24 cellular contexts compared by ENCODE assay signal in the genomic region with DNA sequence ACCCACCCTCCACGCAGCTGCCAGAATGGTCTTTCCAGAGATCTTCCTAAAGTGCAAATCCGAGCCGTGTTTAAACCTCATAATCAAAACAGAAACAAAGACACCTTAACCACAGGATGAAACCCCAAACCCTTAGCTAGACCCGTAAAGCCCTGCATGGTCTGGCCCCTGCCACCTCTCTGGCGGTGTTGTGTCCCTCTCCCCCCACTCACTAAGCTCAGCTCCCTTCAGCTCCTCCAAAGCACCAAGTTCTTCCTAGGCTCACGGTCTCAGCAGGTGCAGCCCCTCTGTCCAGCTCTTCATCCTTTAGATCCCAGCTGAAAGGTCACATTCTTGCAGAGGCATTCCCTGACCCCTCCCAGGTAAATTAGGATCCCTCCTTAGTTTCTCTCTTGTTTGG. TPM values are rescaled to one million over a fixed set of nuclear protein-coding genes. Genes with fewer than 3 reads are reported as not detected.
DNase-seq lines count a peak whose midpoint lies in the region; TF ChIP-seq lines count a peak whose summit lies in the region.
"Had no signal": no experiment of that assay in that cellular context is flagged by ENCODE, and none has a peak within 500 bp of the region (broad histone marks: within the 10 kb centered on the region; RNA-seq: fewer than 3 reads in every experiment).

No MANE protein-coding gene starts in this region.

- H3K9me3 ChIP-seq in MM.1S (replicated peaks; ENCODE audit: insufficient read depth, low read length) (no peaks in the 10 kb centered on the region), sigmoid colon (no peaks in the 10 kb centered on the region), hepatocyte (ENCODE audit: low read depth) (no peaks in the 10 kb centered on the region)
- H3K9me3 ChIP-seq: BLaER1, HAP-1, right atrium auricular region, transverse colon had no signal

- H3K36me3 Mint-ChIP-seq in T-helper 1 cell treated with Interleukin-12 subunit alpha and Interleukin-12 subunit beta and Interleukin-4 antibody, amounts not matched to agents 30 μg/mL and 1 μg/mL, for 36 hours (ENCODE audit: low read depth) = no peaks in the 10 kb centered on the region
- no peaks in the 10 kb centered on the region for H3K36me3 Mint-ChIP-seq in endothelial cell (ENCODE audit: low read depth, unreplicated experiment)
- H3K36me3 Mint-ChIP-seq: stimulated activated memory B cell treated with anti-CD40 and anti-IgM and Interleukin-4, amounts not matched to agents 10 μg/mL and 1 μg/mL and 100 μg/mL, for 72 hours had no signal

- no peak overlapping the region for H2AFZ ChIP-seq in MM.1S (ENCODE audit: low read length)
- no peak overlapping the region for H2AFZ ChIP-seq in hepatocyte

- H3K27ac ChIP-seq in MM.1S (ENCODE audit: low read length) (no peak overlapping the region), sigmoid colon (peak overlapping the region; percentile 38 to 96 (median 90)), hepatocyte (no peak overlapping the region)
- H3K27ac ChIP-seq: BLaER1 had no signal

- H3K27ac Mint-ChIP-seq in T-helper 1 cell treated with Interleukin-12 subunit alpha and Interleukin-12 subunit beta and Interleukin-4 antibody, amounts not matched to agents 30 μg/mL and 1 μg/mL, for 36 hours = no peak overlapping the region
- H3K27ac Mint-ChIP-seq in endothelial cell (ENCODE audit: unreplicated experiment) = no peak overlapping the region
- H3K27ac Mint-ChIP-seq: activated T-cell treated with anti-CD3 and anti-CD28 coated beads, Interleukin-2, amount 50 U/mL, for 72 hours; stimulated activated memory B cell treated with anti-CD40 and anti-IgM and Interleukin-4, amounts not matched to agents 10 μg/mL and 1 μg/mL and 100 μg/mL, for 72 hours had no signal

- H4K20me1 ChIP-seq in MM.1S (ENCODE audit: insufficient read depth, low read length) (no peaks in the 10 kb centered on the region), hepatocyte (ENCODE audit: insufficient read depth, poor library complexity, severe bottlenecking) (no peaks in the 10 kb centered on the region)
- H4K20me1 ChIP-seq: BLaER1 had no signal

- TF ChIP-seq CTCF in MM.1S (IDR thresholded peaks at IDR 0.05; ENCODE audit: low read length) = no peak
- TF ChIP-seq CTCF in endothelial cell (IDR thresholded peaks at IDR 0.05; ENCODE audit: unreplicated experiment) = no peak
- TF ChIP-seq CTCF in sigmoid colon (IDR thresholded peaks at IDR 0.05) = no peak
- no peak for TF ChIP-seq CTCF in hepatocyte (IDR thresholded peaks at IDR 0.05; ENCODE audit: poor library complexity)

- DNase-seq in T-helper 1 cell (no peak), MM.1S (peak; percentile 36), endothelial cell (ENCODE audit: low spot score) (no peak), sigmoid colon (no peak), hepatocyte (ENCODE audit: low spot score) (no peak), NCI-H345 (lab: John Stamatoyannopoulos, UW) (no peak), AG20443 (ENCODE audit: low spot score) (no peak)
- DNase-seq: 8988T; activated CD8-positive, alpha-beta T cell treated with anti-CD3 and anti-CD28 coated beads, Interleukin-2, amount 10 ng/mL, durations not matched to agents 7 days and 5 days; activated T-cell treated with anti-CD3 and anti-CD28 coated beads, Interleukin-2, amount 50 U/mL, for 72 hours; central memory CD4-positive, alpha-beta T cell; DMS153; NCI-H1436; NCI-H2171; OCI-M1; SIG-M5; stimulated activated CD4-positive, alpha-beta T cell treated with anti-CD3 and anti-CD28 coated beads, Interleukin-15, amount 100 ng/mL, for 24 hours; transverse colon had no signal

- intact Hi-C loops in sigmoid colon (cut with DNase I) = no loop called here

- peaks cover 23% of the 10 kb centered on the region for H3K4me1 Mint-ChIP-seq in T-helper 1 cell treated with Interleukin-12 subunit alpha and Interleukin-12 subunit beta and Interleukin-4 antibody, amounts not matched to agents 30 μg/mL and 1 μg/mL, for 36 hours (ENCODE audit: low read depth)
- H3K4me1 Mint-ChIP-seq in endothelial cell (ENCODE audit: unreplicated experiment) = peaks cover 13% of the 10 kb centered on the region

- H3K4me3 ChIP-seq in MM.1S (ENCODE audit: low read length) = no peak overlapping the region
- no peak overlapping the region for H3K4me3 ChIP-seq in sigmoid colon
- no peak overlapping the region for H3K4me3 ChIP-seq in hepatocyte
- H3K4me3 ChIP-seq: BLaER1, HAP-1, right atrium auricular region, transverse colon had no signal

- H3F3A ChIP-seq in MM.1S (ENCODE audit: insufficient read depth, low read length) = peaks cover 19% of the 10 kb centered on the region

- H3K36me3 ChIP-seq in MM.1S (replicated peaks; ENCODE audit: insufficient read depth, low read length) (no peaks in the 10 kb centered on the region), sigmoid colon (no peaks in the 10 kb centered on the region), hepatocyte (replicated peaks; ENCODE audit: insufficient read depth, low read depth) (no peaks in the 10 kb centered on the region)
- H3K36me3 ChIP-seq: BLaER1, HAP-1, right atrium auricular region, transverse colon had no signal

- H3K4me1 ChIP-seq in MM.1S (ENCODE audit: low read length) = peaks cover 16% of the 10 kb centered on the region
- H3K4me1 ChIP-seq in sigmoid colon = peaks cover 0 to 60% (median 55%) of the 10 kb centered on the region in 4 donors
- H3K4me1 ChIP-seq in hepatocyte (ENCODE audit: insufficient read depth) = peaks cover 3% of the 10 kb centered on the region

- H3K27me3 Mint-ChIP-seq in T-helper 1 cell treated with Interleukin-12 subunit alpha and Interleukin-12 subunit beta and Interleukin-4 antibody, amounts not matched to agents 30 μg/mL and 1 μg/mL, for 36 hours (ENCODE audit: low read depth) = peaks cover 52% of the 10 kb centered on the region
- peaks cover 11% of the 10 kb centered on the region for H3K27me3 Mint-ChIP-seq in endothelial cell (ENCODE audit: unreplicated experiment)

- peak overlapping the region; percentile 19 for H3K4me3 Mint-ChIP-seq in T-helper 1 cell treated with Interleukin-12 subunit alpha and Interleukin-12 subunit beta and Interleukin-4 antibody, amounts not matched to agents 30 μg/mL and 1 μg/mL, for 36 hours
- peak overlapping the region; percentile 48 for H3K4me3 Mint-ChIP-seq in endothelial cell (ENCODE audit: unreplicated experiment)

- no peaks in the 10 kb centered on the region for H3K9me3 Mint-ChIP-seq in T-helper 1 cell treated with Interleukin-12 subunit alpha and Interleukin-12 subunit beta and Interleukin-4 antibody, amounts not matched to agents 30 μg/mL and 1 μg/mL, for 36 hours
- no peaks in the 10 kb centered on the region for H3K9me3 Mint-ChIP-seq in endothelial cell (ENCODE audit: unreplicated experiment)
- H3K9me3 Mint-ChIP-seq: activated T-cell treated with anti-CD3 and anti-CD28 coated beads, Interleukin-2, amount 50 U/mL, for 72 hours; stimulated activated memory B cell treated with anti-CD40 and anti-IgM and Interleukin-4, amounts not matched to agents 10 μg/mL and 1 μg/mL and 100 μg/mL, for 72 hours had no signal

- H3K9me2 ChIP-seq in MM.1S (replicated peaks; ENCODE audit: insufficient read depth, low read length) = no peaks in the 10 kb centered on the region
- no peaks in the 10 kb centered on the region for H3K9me2 ChIP-seq in hepatocyte (replicated peaks; ENCODE audit: insufficient read depth)

- H3K4me2 ChIP-seq in MM.1S (ENCODE audit: low read depth, low read length) = peak overlapping the region; percentile 74; the same call in 1 of the 2 replicates
- H3K4me2 ChIP-seq in hepatocyte = no peak overlapping the region

- no peak for TF ChIP-seq EP300 in sigmoid colon (IDR thresholded peaks at IDR 0.05)

- no peak for TF ChIP-seq POLR2A in sigmoid colon (IDR thresholded peaks at IDR 0.05)

- WGBS in sigmoid colon, 2 donors = 32 to 57% methylated on average over 6 of the region's 6 CpGs
- WGBS in hepatocyte (ENCODE audit: low lambda C conversion rate, missing lambda C conversion rate) = 65% methylated on average over 6 of the region's 6 CpGs

- no peak overlapping the region for H3K9ac ChIP-seq in MM.1S (ENCODE audit: low read length)
- H3K9ac ChIP-seq: BLaER1 had no signal

- H3K27me3 ChIP-seq in MM.1S (replicated peaks; ENCODE audit: insufficient read depth, low read length) (peaks cover 56% of the 10 kb centered on the region), sigmoid colon (no peaks in the 10 kb centered on the region), hepatocyte (peaks cover 41% of the 10 kb centered on the region)
- H3K27me3 ChIP-seq: right atrium auricular region had no signal

- no peaks in the 10 kb centered on the region for H3K79me2 ChIP-seq in MM.1S (ENCODE audit: low read length)
- no peaks in the 10 kb centered on the region for H3K79me2 ChIP-seq in hepatocyte

RNA-seq across cellular contexts. Expression of a gene that starts 4.4 kb away (rescaled TPM):
- 6.6 TPM for total RNA-seq in endothelial cell (ENCODE audit: unreplicated experiment)
- 10 to 100 TPM; 20.2 to 32.6 (median 21.9) TPM for total RNA-seq in sigmoid colon
- 1 to 10 TPM in 2 of 3 donors, under 1 TPM in 1; 0.23 to 2.4 (median 2.1) TPM for polyA plus RNA-seq in sigmoid colon
- total RNA-seq in hepatocyte = 0.40 and 1.2 TPM in 2 replicates
- polyA plus RNA-seq in hepatocyte = 0.21 and 0.77 TPM in 2 replicates
- total RNA-seq: activated CD8-positive, alpha-beta T cell treated with anti-CD3 and anti-CD28 coated beads, Interleukin-2, amount 10 ng/mL, durations not matched to agents 7 days and 5 days; T-helper 2 cell treated with Interferon-gamma antibody and Interleukin-4, amounts not matched to agents 100 ng/mL and 5 ng/mL, for 36 hours had no signal

Comparison
In these comparisons a context has a peak if more than half of its experiments do, and no peak if none do; other contexts are left out.
1. H3K27ac ChIP-seq: peak in sigmoid colon (4 of 4); none in MM.1S (single experiment) and hepatocyte (single experiment).